17 cellular contexts compared by ENCODE assay signal in the genomic region with DNA sequence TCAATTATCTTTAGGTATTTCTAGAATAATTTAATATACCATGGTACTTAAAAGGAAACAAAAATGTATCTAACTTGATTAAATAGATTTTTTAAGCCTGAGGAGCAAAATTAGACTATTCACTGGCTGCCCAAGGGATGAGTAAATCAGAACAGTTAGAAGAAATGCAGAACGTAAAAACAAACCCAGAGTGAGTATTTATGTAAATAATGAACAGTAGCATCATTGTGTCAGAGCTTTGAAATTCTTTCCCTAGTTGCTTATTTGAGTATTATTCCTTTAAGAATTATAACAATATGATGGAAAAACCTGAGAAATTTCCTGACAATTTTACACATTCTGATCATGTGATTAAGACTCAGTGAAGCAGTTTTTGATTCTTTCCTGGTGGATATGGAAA.
DNase-seq lines count a peak whose midpoint lies in the region; ATAC-seq and TF ChIP-seq lines count a peak whose summit lies in the region.
"Had no signal": no experiment of that assay in that cellular context is flagged by ENCODE, and none has a peak within 500 bp of the region (broad histone marks: within the 10 kb centered on the region; RNA-seq: fewer than 3 reads in every experiment).

No MANE protein-coding gene starts in this region.

- H3K9me3 Mint-ChIP-seq in HFFc6, result no peaks in the 10 kb centered on the region
- no peaks in the 10 kb centered on the region for H3K9me3 Mint-ChIP-seq in activated T-helper 2 cell treated with anti-CD3 and anti-CD28 coated beads, Interferon-gamma antibody, Interleukin-2, Interleukin-4, amounts not matched to agents 10 μg/mL and 5 μg/mL and 100 μg/mL, durations not matched to agents 14 hours and 24 hours and 36 hours
- no peaks in the 10 kb centered on the region for H3K9me3 Mint-ChIP-seq in GM23338

- no peak overlapping the region for H3K9ac ChIP-seq in mesenchymal stem cell (ENCODE audit: low read length)

- no peak overlapping the region for H2BK15ac ChIP-seq in mesenchymal stem cell (ENCODE audit: low read depth, poor library complexity, severe bottlenecking)

- H3K4me3 Mint-ChIP-seq in HFFc6, result no peak overlapping the region; the same call in 1 of the 2 replicates
- H3K4me3 Mint-ChIP-seq in activated T-helper 2 cell treated with anti-CD3 and anti-CD28 coated beads, Interferon-gamma antibody, Interleukin-2, Interleukin-4, amounts not matched to agents 10 μg/mL and 5 μg/mL and 100 μg/mL, durations not matched to agents 14 hours and 24 hours and 36 hours (ENCODE audit: low read depth), result no peak overlapping the region
- H3K4me3 Mint-ChIP-seq in GM23338, result no peak overlapping the region
- H3K4me3 Mint-ChIP-seq: CD4-positive, alpha-beta T cell had no signal

- H3K36me3 Mint-ChIP-seq in HFFc6 (ENCODE audit: low read depth) (peaks cover 6% of the 10 kb centered on the region; the same call in 1 of the 2 replicates), GM23338 (ENCODE audit: low read depth) (no peaks in the 10 kb centered on the region)
- no peaks in the 10 kb centered on the region for H3K36me3 Mint-ChIP-seq in activated T-helper 2 cell treated with anti-CD3 and anti-CD28 coated beads, Interferon-gamma antibody, Interleukin-2, Interleukin-4, amounts not matched to agents 10 μg/mL and 5 μg/mL and 100 μg/mL, durations not matched to agents 14 hours and 24 hours and 36 hours (ENCODE audit: low read depth)

- no peaks in the 10 kb centered on the region for H3K9me3 ChIP-seq in mesenchymal stem cell (ENCODE audit: control insufficient read depth, low read length)
- H3K9me3 ChIP-seq: HAP-1 had no signal

- H3K36me3 ChIP-seq in mesenchymal stem cell (ENCODE audit: control insufficient read depth in 1 of 2, insufficient read depth in 2 of 2, low read depth in 1 of 2, low read length in 2 of 2), result no peaks in the 10 kb centered on the region
- no peaks in the 10 kb centered on the region for H3K36me3 ChIP-seq in GM23338 (ENCODE audit: insufficient read depth)
- H3K36me3 ChIP-seq: HAP-1 had no signal

- no peaks in the 10 kb centered on the region for H3K9me2 ChIP-seq in GM23338 (ENCODE audit: insufficient read depth)

- H3F3A ChIP-seq in GM23338 (replicated peaks; ENCODE audit: low read depth), result no peaks in the 10 kb centered on the region

- in situ Hi-C loops in astrocyte of the spinal cord (cut with HindIII; ENCODE audit: low sequenced_read_pairs), result no loop called here

- H3K79me1 ChIP-seq in mesenchymal stem cell (replicated peaks; ENCODE audit: low read length, poor library complexity, severe bottlenecking), result peaks cover 2% of the 10 kb centered on the region

- H3K4me1 Mint-ChIP-seq in HFFc6 (ENCODE audit: low read depth) (peaks cover 48% of the 10 kb centered on the region), GM23338 (peaks cover 5% of the 10 kb centered on the region; the same call in 2 of the 3 replicates)
- no peaks in the 10 kb centered on the region for H3K4me1 Mint-ChIP-seq in activated T-helper 2 cell treated with anti-CD3 and anti-CD28 coated beads, Interferon-gamma antibody, Interleukin-2, Interleukin-4, amounts not matched to agents 10 μg/mL and 5 μg/mL and 100 μg/mL, durations not matched to agents 14 hours and 24 hours and 36 hours (ENCODE audit: low read depth)

- H3K27ac ChIP-seq in mesenchymal stem cell (ENCODE audit: low read length, poor library complexity, severe bottlenecking) (no peak overlapping the region), GM23338 (ENCODE audit: low read depth) (no peak overlapping the region)
- H3K27ac ChIP-seq: PC-9 had no signal

- H3K79me2 ChIP-seq in GM23338 (replicated peaks; ENCODE audit: insufficient read depth), result no peaks in the 10 kb centered on the region

- no CpG with 5 or more reads among the region's 1 CpG for WGBS in mesenchymal stem cell

- H3K4ac ChIP-seq in mesenchymal stem cell (ENCODE audit: low read depth in 1 of 2, low read length in 2 of 2), result no peak overlapping the region

- H2AFZ ChIP-seq in mesenchymal stem cell (ENCODE audit: low read depth, low read length), result no peak overlapping the region
- H2AFZ ChIP-seq in GM23338, result no peak overlapping the region
- H2AFZ ChIP-seq: PC-9 had no signal

- no peaks in the 10 kb centered on the region for H3K4me1 ChIP-seq in mesenchymal stem cell (ENCODE audit: control insufficient read depth, insufficient read depth, low read depth, low read length)
- no peaks in the 10 kb centered on the region for H3K4me1 ChIP-seq in GM23338 (ENCODE audit: insufficient read depth)
- H3K4me1 ChIP-seq: HAP-1 had no signal

- H3K27me3 Mint-ChIP-seq in HFFc6 (ENCODE audit: insufficient read depth), result no peaks in the 10 kb centered on the region
- H3K27me3 Mint-ChIP-seq in activated T-helper 2 cell treated with anti-CD3 and anti-CD28 coated beads, Interferon-gamma antibody, Interleukin-2, Interleukin-4, amounts not matched to agents 10 μg/mL and 5 μg/mL and 100 μg/mL, durations not matched to agents 14 hours and 24 hours and 36 hours (ENCODE audit: low read depth), result no peaks in the 10 kb centered on the region
- H3K27me3 Mint-ChIP-seq in GM23338 (ENCODE audit: insufficient read depth, low read depth, poor library complexity), result peaks cover 2% of the 10 kb centered on the region
- H3K27me3 Mint-ChIP-seq: CD4-positive, alpha-beta T cell had no signal

- H3K18ac ChIP-seq in mesenchymal stem cell (ENCODE audit: low read depth in 1 of 2, low read length in 2 of 2), result no peak overlapping the region

- no peak overlapping the region for H4K8ac ChIP-seq in mesenchymal stem cell (ENCODE audit: low read length)

- no peak overlapping the region for H3K14ac ChIP-seq in mesenchymal stem cell (ENCODE audit: low read length in 2 of 2)

- peak; percentile 20 for DNase-seq in AG10803 (ENCODE audit: low read depth)
- peak; percentile 15 for DNase-seq in HFFc6
- DNase-seq in astrocyte of the spinal cord (ENCODE audit: low read depth, low spot score), result peak; percentile 20
- peak; percentile 17 for DNase-seq in mesenchymal stem cell
- no peak for DNase-seq in activated T-helper 2 cell treated with anti-CD3 and anti-CD28 coated beads, Interferon-gamma antibody, Interleukin-2, Interleukin-4, amounts not matched to agents 10 μg/mL and 5 μg/mL and 100 μg/mL, durations not matched to agents 14 hours and 24 hours and 36 hours (ENCODE audit: low spot score)
- no peak for DNase-seq in NCI-H2196 (lab: John Stamatoyannopoulos, UW; ENCODE audit: unreplicated experiment)
- DNase-seq in GM23338 (ENCODE audit: low spot score), result no peak
- DNase-seq: CD4-positive, alpha-beta T cell; DMS153; NCI-H1105; NCI-H187; NCI-H2107; NCI-H226; NCI-H524; NCI-H82; PC-9 had no signal

- no peak overlapping the region for H3K4me2 ChIP-seq in mesenchymal stem cell (ENCODE audit: low read length, poor library complexity, severe bottlenecking)
- no peak overlapping the region for H3K4me2 ChIP-seq in GM23338
- H3K4me2 ChIP-seq: PC-9 had no signal

- no peaks in the 10 kb centered on the region for H4K20me1 ChIP-seq in GM23338 (replicated peaks; ENCODE audit: insufficient read depth)

- H3K27ac Mint-ChIP-seq in HFFc6, result peak overlapping the region; percentile 45; the same call in 1 of the 2 replicates
- H3K27ac Mint-ChIP-seq in activated T-helper 2 cell treated with anti-CD3 and anti-CD28 coated beads, Interferon-gamma antibody, Interleukin-2, Interleukin-4, amounts not matched to agents 10 μg/mL and 5 μg/mL and 100 μg/mL, durations not matched to agents 14 hours and 24 hours and 36 hours, result no peak overlapping the region
- H3K27ac Mint-ChIP-seq in GM23338, result no peak overlapping the region
- H3K27ac Mint-ChIP-seq: CD4-positive, alpha-beta T cell had no signal

- no peak overlapping the region for H3K4me3 ChIP-seq in AG10803 (ENCODE audit: low read length)
- H3K4me3 ChIP-seq in astrocyte of the spinal cord (ENCODE audit: low read depth, low read length), result no peak overlapping the region
- H3K4me3 ChIP-seq in mesenchymal stem cell (ENCODE audit: insufficient read depth in 1 of 2, low read depth in 1 of 2, low read length in 2 of 2), result no peak overlapping the region
- H3K4me3 ChIP-seq in GM23338, result no peak overlapping the region
- H3K4me3 ChIP-seq: HAP-1, PC-9 had no signal

- H2BK5ac ChIP-seq in mesenchymal stem cell (ENCODE audit: low read depth, low read length, poor library complexity, severe bottlenecking), result no peak overlapping the region

- no peak overlapping the region for H2AK5ac ChIP-seq in mesenchymal stem cell (ENCODE audit: low read length, severe bottlenecking)

- H3K27me3 ChIP-seq in mesenchymal stem cell (ENCODE audit: control insufficient read depth in 1 of 2, insufficient read depth in 1 of 2, low read length in 2 of 2), result no peaks in the 10 kb centered on the region
- H3K27me3 ChIP-seq in GM23338 (ENCODE audit: insufficient read depth), result no peaks in the 10 kb centered on the region

- H3K23ac ChIP-seq in mesenchymal stem cell (ENCODE audit: low read length in 2 of 2), result no peak overlapping the region

- H2BK120ac ChIP-seq in mesenchymal stem cell (ENCODE audit: low read depth, low read length), result no peak overlapping the region

- intact Hi-C loops in activated T-helper 2 cell treated with anti-CD3 and anti-CD28 coated beads, Interferon-gamma antibody, Interleukin-2, Interleukin-4, amounts not matched to agents 10 μg/mL and 5 μg/mL and 100 μg/mL, durations not matched to agents 14 hours and 24 hours and 36 hours (cut with micrococcal nuclease), result no loop called here

- TF ChIP-seq CTCF in AG10803 (conservative IDR thresholded peaks at IDR 0.05; ENCODE audit: low read length) (no peak), HFFc6 (IDR thresholded peaks at IDR 0.05) (no peak), astrocyte of the spinal cord (IDR thresholded peaks at IDR 0.05; ENCODE audit: low read depth, low read length) (no peak), GM23338 (conservative IDR thresholded peaks at IDR 0.05; ENCODE audit: low read depth in 2 of 2) (no peak)

- ATAC-seq in GM23338, result no peak

- H4K91ac ChIP-seq in mesenchymal stem cell (ENCODE audit: low read length), result no peak overlapping the region

- H2BK12ac ChIP-seq in mesenchymal stem cell (ENCODE audit: low read length in 2 of 2), result no peak overlapping the region

Comparison
In these comparisons a context has a peak if more than half of its experiments do, and no peak if none do; other contexts are left out.
1. DNase-seq: peak in AG10803 (single experiment), HFFc6 (single experiment), astrocyte of the spinal cord (single experiment) and mesenchymal stem cell (single experiment); none in activated T-helper 2 cell treated with anti-CD3 and anti-CD28 coated beads, Interferon-gamma antibody, Interleukin-2, Interleukin-4, amounts not matched to agents 10 μg/mL and 5 μg/mL and 100 μg/mL, durations not matched to agents 14 hours and 24 hours and 36 hours (single experiment), NCI-H2196 (single experiment) and GM23338 (single experiment).